ENCODE assay signal across 8 cellular contexts in genomic region chr10:90787906-90788491, GRCh38.
DNase-seq lines count a peak whose midpoint lies in the region; ATAC-seq and TF ChIP-seq lines count a peak whose summit lies in the region.

No MANE protein-coding gene starts in this region.

- no peaks in the 10 kb centered on the region for H3K9me3 ChIP-seq in HEK293 (ENCODE audit: control insufficient read depth, insufficient read depth, low read depth, low read length)
- H3K9me3 ChIP-seq in Panc1 (ENCODE audit: control insufficient read depth, insufficient read depth, low read depth, low read length): no peaks in the 10 kb centered on the region

- in situ Hi-C loops in Panc1 (cut with HindIII; ENCODE audit: low pct_unique_long_range_greater_than_20kb, low sequenced_read_pairs): no loop called here

- H3K27me3 ChIP-seq in Panc1 (ENCODE audit: control insufficient read depth, insufficient read depth, low read length): peaks cover 24% of the 10 kb centered on the region

- peak; percentile 92 for ATAC-seq in Panc1
- no peak for ATAC-seq in stimulated activated effector memory CD8-positive, alpha-beta T cell treated with anti-CD3 and anti-CD28 coated beads, Interleukin-12 subunit alpha, Interleukin-12 subunit beta, amount 100 ng/mL, for 72 hours
- no peak for ATAC-seq in HG03432 (IDR thresholded peaks at IDR 0.05; ENCODE audit: unreplicated experiment)

- H3K9me3 Mint-ChIP-seq in Calu3 (ENCODE audit: low read depth, unreplicated experiment) (no peaks in the 10 kb centered on the region), endothelial cell (ENCODE audit: unreplicated experiment) (no peaks in the 10 kb centered on the region), nephron progenitor cell (no peaks in the 10 kb centered on the region)
- H3K9me3 Mint-ChIP-seq in stimulated activated effector memory CD8-positive, alpha-beta T cell treated with anti-CD3 and anti-CD28 coated beads, Interleukin-12 subunit alpha, Interleukin-12 subunit beta, amount 100 ng/mL, for 72 hours: no peaks in the 10 kb centered on the region

- H3K36me3 Mint-ChIP-seq in Calu3 (ENCODE audit: insufficient read depth, unreplicated experiment) (no peaks in the 10 kb centered on the region), endothelial cell (ENCODE audit: low read depth, unreplicated experiment) (no peaks in the 10 kb centered on the region), nephron progenitor cell (ENCODE audit: low read depth) (no peaks in the 10 kb centered on the region)
- no peaks in the 10 kb centered on the region for H3K36me3 Mint-ChIP-seq in stimulated activated effector memory CD8-positive, alpha-beta T cell treated with anti-CD3 and anti-CD28 coated beads, Interleukin-12 subunit alpha, Interleukin-12 subunit beta, amount 100 ng/mL, for 72 hours

- H3K27me3 Mint-ChIP-seq in Calu3 (ENCODE audit: unreplicated experiment) (peaks cover 78% of the 10 kb centered on the region), endothelial cell (ENCODE audit: unreplicated experiment) (peaks cover 4% of the 10 kb centered on the region), nephron progenitor cell (ENCODE audit: low read depth, poor library complexity) (no peaks in the 10 kb centered on the region)

- no peak overlapping the region for H3K4me3 ChIP-seq in HEK293 (ENCODE audit: low read depth, low read length)
- H3K4me3 ChIP-seq in Panc1 (ENCODE audit: low read depth in 2 of 2, low read length in 2 of 2): no peak overlapping the region

- CTCF ChIA-PET in Calu3 (lab: Charles Lee) (no interaction called here), HEK293 (lab: Yijun Ruan, JAX) (interaction anchor here (0.6 to 3.5 kb wide), 40 partner anchors 10 to 1856 kb away, joined by 3 to 25 read pairs (median 4); no protein-coding TSS in a partner anchor), Panc1 (lab: Charles Lee) (interaction anchor here (1.0 to 1.3 kb wide), 2 partner anchors 37 to 47 kb away, joined by 3 read pairs; no protein-coding TSS in a partner anchor)

- no peak overlapping the region for H3K4me3 Mint-ChIP-seq in Calu3 (ENCODE audit: low read depth, unreplicated experiment)
- H3K4me3 Mint-ChIP-seq in endothelial cell (ENCODE audit: unreplicated experiment): no peak overlapping the region
- no peak overlapping the region for H3K4me3 Mint-ChIP-seq in nephron progenitor cell
- H3K4me3 Mint-ChIP-seq in stimulated activated effector memory CD8-positive, alpha-beta T cell treated with anti-CD3 and anti-CD28 coated beads, Interleukin-12 subunit alpha, Interleukin-12 subunit beta, amount 100 ng/mL, for 72 hours: no peak overlapping the region

- peak; percentile 43 for TF ChIP-seq CTCF in Calu3 (IDR thresholded peaks at IDR 0.05; ENCODE audit: unreplicated experiment)
- TF ChIP-seq CTCF in HEK293 (tag by site-specific recombination; IDR thresholded peaks at IDR 0.05): peak; percentile 34
- peak; percentile 93 for TF ChIP-seq CTCF in Panc1 (IDR thresholded peaks at IDR 0.05)
- TF ChIP-seq CTCF in endothelial cell (IDR thresholded peaks at IDR 0.05; ENCODE audit: unreplicated experiment): peak; percentile 67
- TF ChIP-seq CTCF in nephron progenitor cell (IDR thresholded peaks at IDR 0.05): peak; percentile 72

- DNase-seq in Calu3 (peak; percentile 53), Panc1 (ENCODE audit: low read depth, low spot score) (peak; percentile 18), endothelial cell (ENCODE audit: low spot score) (peak; percentile 53), nephron progenitor cell (peak; percentile 38)
- no peak for DNase-seq in stimulated activated effector memory CD8-positive, alpha-beta T cell treated with anti-CD3 and anti-CD28 coated beads, Interleukin-12 subunit alpha, Interleukin-12 subunit beta, amount 100 ng/mL, for 72 hours (ENCODE audit: low spot score in 2 of 2)
- DNase-seq in effector CD4-positive, alpha-beta T cell: no peak

- H3K36me3 ChIP-seq in HEK293 (ENCODE audit: control insufficient read depth in 2 of 2, insufficient read depth in 1 of 2, low read length in 2 of 2): no peaks in the 10 kb centered on the region
- no peaks in the 10 kb centered on the region for H3K36me3 ChIP-seq in Panc1 (ENCODE audit: control insufficient read depth, insufficient read depth, low read length)

- H3K4me1 Mint-ChIP-seq in Calu3 (ENCODE audit: low read depth, unreplicated experiment) (no peaks in the 10 kb centered on the region), endothelial cell (ENCODE audit: unreplicated experiment) (peaks cover 36% of the 10 kb centered on the region), nephron progenitor cell (no peaks in the 10 kb centered on the region)
- H3K4me1 Mint-ChIP-seq in stimulated activated effector memory CD8-positive, alpha-beta T cell treated with anti-CD3 and anti-CD28 coated beads, Interleukin-12 subunit alpha, Interleukin-12 subunit beta, amount 100 ng/mL, for 72 hours: no peaks in the 10 kb centered on the region

- no TSS peak for BruUV-seq in Calu3 (replicated peaks; lab: Mats Ljungman, UMichigan)
- no TSS peak for BruUV-seq in Panc1 (replicated peaks; lab: Mats Ljungman, UMichigan)

- H3K4me1 ChIP-seq in HEK293 (ENCODE audit: control insufficient read depth, insufficient read depth, low read length) (no peaks in the 10 kb centered on the region), Panc1 (ENCODE audit: control insufficient read depth, insufficient read depth, low read length) (no peaks in the 10 kb centered on the region)

- intact Hi-C loops in Calu3 (cut with micrococcal nuclease; ENCODE audit: unreplicated experiment) (loop anchor here (1.0 to 5.0 kb wide), 3 partner anchors 37 to 995 kb away; no protein-coding TSS in a partner anchor), Panc1 (cut with micrococcal nuclease; ENCODE audit: unreplicated experiment) (loop anchor here (1.0 to 10.0 kb wide), 3 partner anchors 37 to 995 kb away; no protein-coding TSS in a partner anchor)

- H3K27ac Mint-ChIP-seq in Calu3 (ENCODE audit: unreplicated experiment): no peak overlapping the region
- no peak overlapping the region for H3K27ac Mint-ChIP-seq in endothelial cell (ENCODE audit: unreplicated experiment)
- H3K27ac Mint-ChIP-seq in nephron progenitor cell: no peak overlapping the region
- no peak overlapping the region for H3K27ac Mint-ChIP-seq in stimulated activated effector memory CD8-positive, alpha-beta T cell treated with anti-CD3 and anti-CD28 coated beads, Interleukin-12 subunit alpha, Interleukin-12 subunit beta, amount 100 ng/mL, for 72 hours

- H3K27ac ChIP-seq in HEK293 (ENCODE audit: extremely low read depth, low read depth, low read length): no peak overlapping the region
- H3K27ac ChIP-seq in Panc1 (ENCODE audit: low read length): no peak overlapping the region

- POLR2A ChIA-PET in HEK293 (lab: Yijun Ruan, JAX) (no interaction called here), Panc1 (lab: Charles Lee) (no interaction called here)

TF ChIP-seq in HEK293, 187 proteins besides CTCF, POLR2A, EP300 and RAD21:
- no peak for TF ChIP-seq ZNF433 (tag by site-specific recombination; IDR thresholded peaks at IDR 0.05; ENCODE audit: low read depth)
- no peak for TF ChIP-seq KLF7 (tag by site-specific recombination; IDR thresholded peaks at IDR 0.05; ENCODE audit: borderline replicate concordance)
- TF ChIP-seq HOXC10 (CRISPR knock-in tag; IDR thresholded peaks at IDR 0.05): no peak
- TF ChIP-seq ZNF654 (tag by site-specific recombination; IDR thresholded peaks at IDR 0.05; ENCODE audit: low read depth): peak; percentile 74

Comparison
In these comparisons a context has a peak if more than half of its experiments do, and no peak if none do; other contexts are left out.
1. DNase-seq: peak in Calu3 (single experiment), Panc1 (single experiment), endothelial cell (single experiment) and nephron progenitor cell (single experiment); none in stimulated activated effector memory CD8-positive, alpha-beta T cell treated with anti-CD3 and anti-CD28 coated beads, Interleukin-12 subunit alpha, Interleukin-12 subunit beta, amount 100 ng/mL, for 72 hours (0 of 2) and effector CD4-positive, alpha-beta T cell (single experiment).
2. CTCF ChIP-seq: peak in every context shown above with its lines; median percentile 93 in Panc1; 72 in nephron progenitor cell; 67 in endothelial cell; 43 in Calu3; 34 in HEK293.